ENCODE assay signal across 1 cellular context in the genomic region with DNA sequence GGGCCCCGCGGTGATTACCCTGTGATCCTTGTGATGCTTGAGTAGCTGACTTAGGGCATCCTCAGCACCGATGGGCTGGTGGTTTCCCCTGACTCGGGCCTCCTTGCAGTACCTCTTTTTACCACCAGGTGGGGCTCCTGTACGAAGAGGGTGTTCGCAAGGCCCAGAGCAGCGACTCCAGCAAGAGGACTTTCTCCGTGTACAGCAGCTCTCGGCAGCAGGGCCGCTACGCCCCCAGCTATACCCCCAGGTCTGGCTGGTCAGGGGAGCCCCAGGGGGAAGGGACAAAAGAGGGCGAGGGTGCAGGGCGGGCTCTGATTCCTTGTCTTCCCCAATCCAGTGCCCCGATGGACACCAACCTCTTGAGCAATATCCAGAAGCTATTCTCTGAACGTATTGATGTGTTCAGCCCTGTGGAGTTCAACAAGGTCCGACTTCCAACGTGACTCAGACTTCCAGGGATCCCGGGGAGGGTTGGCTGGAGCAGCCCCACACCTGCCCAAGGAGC.
A peak's percentile ranks its signal among the peaks of the same experiment; 100 is the strongest.
TF ChIP-seq lines count a peak whose summit lies in the region.

No MANE protein-coding gene starts in this region.

TF ChIP-seq in K562, 482 proteins besides CTCF, POLR2A, EP300 and RAD21:
- TF ChIP-seq, protein P1, sequence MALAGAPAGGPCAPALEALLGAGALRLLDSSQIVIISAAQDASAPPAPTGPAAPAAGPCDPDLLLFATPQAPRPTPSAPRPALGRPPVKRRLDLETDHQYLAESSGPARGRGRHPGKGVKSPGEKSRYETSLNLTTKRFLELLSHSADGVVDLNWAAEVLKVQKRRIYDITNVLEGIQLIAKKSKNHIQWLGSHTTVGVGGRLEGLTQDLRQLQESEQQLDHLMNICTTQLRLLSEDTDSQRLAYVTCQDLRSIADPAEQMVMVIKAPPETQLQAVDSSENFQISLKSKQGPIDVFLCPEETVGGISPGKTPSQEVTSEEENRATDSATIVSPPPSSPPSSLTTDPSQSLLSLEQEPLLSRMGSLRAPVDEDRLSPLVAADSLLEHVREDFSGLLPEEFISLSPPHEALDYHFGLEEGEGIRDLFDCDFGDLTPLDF (CRISPR knock-in tag; IDR thresholded peaks at IDR 0.05): peak; percentile 48; the same call in 1 of the 2 replicates
- 0 out of 2 replicates have a peak, but pooled peaks have one; percentile 16 for TF ChIP-seq SPI1 (IDR thresholded peaks at IDR 0.05; ENCODE audit: borderline replicate concordance, low read depth, low read length)
- TF ChIP-seq FOXK1 (CRISPR knock-in tag; IDR thresholded peaks at IDR 0.05; ENCODE audit: borderline replicate concordance): 0 out of 2 replicates have a peak, but pooled peaks have one; percentile 56
- TF ChIP-seq HMG20A (CRISPR knock-in tag; conservative IDR thresholded peaks at IDR 0.05): no peak
- peak; percentile 79; the same call in 1 of the 2 replicates for TF ChIP-seq STAG1 (CRISPR knock-in tag; IDR thresholded peaks at IDR 0.05; ENCODE audit: borderline replicate concordance)
- TF ChIP-seq ZNF384 (IDR thresholded peaks at IDR 0.05; ENCODE audit: low read depth, low read length): 0 out of 2 replicates have a peak, but pooled peaks have one; percentile 30
- TF ChIP-seq, protein P2, sequence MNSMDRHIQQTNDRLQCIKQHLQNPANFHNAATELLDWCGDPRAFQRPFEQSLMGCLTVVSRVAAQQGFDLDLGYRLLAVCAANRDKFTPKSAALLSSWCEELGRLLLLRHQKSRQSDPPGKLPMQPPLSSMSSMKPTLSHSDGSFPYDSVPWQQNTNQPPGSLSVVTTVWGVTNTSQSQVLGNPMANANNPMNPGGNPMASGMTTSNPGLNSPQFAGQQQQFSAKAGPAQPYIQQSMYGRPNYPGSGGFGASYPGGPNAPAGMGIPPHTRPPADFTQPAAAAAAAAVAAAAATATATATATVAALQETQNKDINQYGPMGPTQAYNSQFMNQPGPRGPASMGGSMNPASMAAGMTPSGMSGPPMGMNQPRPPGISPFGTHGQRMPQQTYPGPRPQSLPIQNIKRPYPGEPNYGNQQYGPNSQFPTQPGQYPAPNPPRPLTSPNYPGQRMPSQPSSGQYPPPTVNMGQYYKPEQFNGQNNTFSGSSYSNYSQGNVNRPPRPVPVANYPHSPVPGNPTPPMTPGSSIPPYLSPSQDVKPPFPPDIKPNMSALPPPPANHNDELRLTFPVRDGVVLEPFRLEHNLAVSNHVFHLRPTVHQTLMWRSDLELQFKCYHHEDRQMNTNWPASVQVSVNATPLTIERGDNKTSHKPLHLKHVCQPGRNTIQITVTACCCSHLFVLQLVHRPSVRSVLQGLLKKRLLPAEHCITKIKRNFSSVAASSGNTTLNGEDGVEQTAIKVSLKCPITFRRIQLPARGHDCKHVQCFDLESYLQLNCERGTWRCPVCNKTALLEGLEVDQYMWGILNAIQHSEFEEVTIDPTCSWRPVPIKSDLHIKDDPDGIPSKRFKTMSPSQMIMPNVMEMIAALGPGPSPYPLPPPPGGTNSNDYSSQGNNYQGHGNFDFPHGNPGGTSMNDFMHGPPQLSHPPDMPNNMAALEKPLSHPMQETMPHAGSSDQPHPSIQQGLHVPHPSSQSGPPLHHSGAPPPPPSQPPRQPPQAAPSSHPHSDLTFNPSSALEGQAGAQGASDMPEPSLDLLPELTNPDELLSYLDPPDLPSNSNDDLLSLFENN (IDR thresholded peaks at IDR 0.05; ENCODE audit: low read depth in 2 of 2, low read length in 2 of 2): 0 out of 4 replicates have a peak, but pooled peaks of 1 of the 2 experiments have one; percentile 43
- TF ChIP-seq TCF7L2 (IDR thresholded peaks at IDR 0.05; ENCODE audit: low read depth, low read length): no peak
- TF ChIP-seq SRF (CRISPR knock-in tag; IDR thresholded peaks at IDR 0.05): no peak
- TF ChIP-seq ZNF778 (CRISPR knock-in tag; IDR thresholded peaks at IDR 0.05): no peak
- peak; percentile 51; the same call in 1 of the 2 replicates for TF ChIP-seq ZFX (CRISPR knock-in tag; IDR thresholded peaks at IDR 0.05)
- TF ChIP-seq MAZ (CRISPR knock-in tag; conservative IDR thresholded peaks at IDR 0.05 in 1 of 2, IDR thresholded peaks at IDR 0.05 in 1 of 2): 0 out of 4 replicates have a peak, but pooled peaks of 1 of the 2 experiments have one; percentile 37
- peak; percentile 49; the same call in 1 of the 2 replicates for TF ChIP-seq JUN (IDR thresholded peaks at IDR 0.05; ENCODE audit: borderline replicate concordance, low read depth, low read length)
- TF ChIP-seq JUN (CRISPR knock-in tag; IDR thresholded peaks at IDR 0.05; ENCODE audit: borderline replicate concordance): no peak
- TF ChIP-seq, protein P3, sequence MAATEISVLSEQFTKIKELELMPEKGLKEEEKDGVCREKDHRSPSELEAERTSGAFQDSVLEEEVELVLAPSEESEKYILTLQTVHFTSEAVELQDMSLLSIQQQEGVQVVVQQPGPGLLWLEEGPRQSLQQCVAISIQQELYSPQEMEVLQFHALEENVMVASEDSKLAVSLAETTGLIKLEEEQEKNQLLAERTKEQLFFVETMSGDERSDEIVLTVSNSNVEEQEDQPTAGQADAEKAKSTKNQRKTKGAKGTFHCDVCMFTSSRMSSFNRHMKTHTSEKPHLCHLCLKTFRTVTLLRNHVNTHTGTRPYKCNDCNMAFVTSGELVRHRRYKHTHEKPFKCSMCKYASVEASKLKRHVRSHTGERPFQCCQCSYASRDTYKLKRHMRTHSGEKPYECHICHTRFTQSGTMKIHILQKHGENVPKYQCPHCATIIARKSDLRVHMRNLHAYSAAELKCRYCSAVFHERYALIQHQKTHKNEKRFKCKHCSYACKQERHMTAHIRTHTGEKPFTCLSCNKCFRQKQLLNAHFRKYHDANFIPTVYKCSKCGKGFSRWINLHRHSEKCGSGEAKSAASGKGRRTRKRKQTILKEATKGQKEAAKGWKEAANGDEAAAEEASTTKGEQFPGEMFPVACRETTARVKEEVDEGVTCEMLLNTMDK (IDR thresholded peaks at IDR 0.05; ENCODE audit: borderline replicate concordance, insufficient read depth, low read depth, low read length, poor library complexity, severe bottlenecking): no peak
- no peak for TF ChIP-seq RBM25 (IDR thresholded peaks at IDR 0.05; ENCODE audit: low read depth, low read length, severe bottlenecking)
- 0 out of 2 replicates have a peak, but pooled peaks have one; percentile 20 for TF ChIP-seq CREM (IDR thresholded peaks at IDR 0.05; ENCODE audit: low read depth)
- peak; percentile 73 for TF ChIP-seq SMC3 (conservative IDR thresholded peaks at IDR 0.05; ENCODE audit: insufficient read depth, low read depth, low read length)
- peak; percentile 86 for TF ChIP-seq CEBPB (tag; IDR thresholded peaks at IDR 0.05)
- peak; percentile 67 for TF ChIP-seq KLF16 (IDR thresholded peaks at IDR 0.05)
- 0 out of 2 replicates have a peak, but pooled peaks have one; percentile 56 for TF ChIP-seq CEBPG (CRISPR knock-in tag; IDR thresholded peaks at IDR 0.05)
- peak in 1 of 2 experiments; percentile 77; a peak in 2 of 4 replicates for TF ChIP-seq CEBPG (tag; conservative IDR thresholded peaks at IDR 0.05 in 1 of 2, IDR thresholded peaks at IDR 0.05 in 1 of 2)
- TF ChIP-seq SP1 (CRISPR knock-in tag; IDR thresholded peaks at IDR 0.05): peak; percentile 67
- TF ChIP-seq, protein P4, sequence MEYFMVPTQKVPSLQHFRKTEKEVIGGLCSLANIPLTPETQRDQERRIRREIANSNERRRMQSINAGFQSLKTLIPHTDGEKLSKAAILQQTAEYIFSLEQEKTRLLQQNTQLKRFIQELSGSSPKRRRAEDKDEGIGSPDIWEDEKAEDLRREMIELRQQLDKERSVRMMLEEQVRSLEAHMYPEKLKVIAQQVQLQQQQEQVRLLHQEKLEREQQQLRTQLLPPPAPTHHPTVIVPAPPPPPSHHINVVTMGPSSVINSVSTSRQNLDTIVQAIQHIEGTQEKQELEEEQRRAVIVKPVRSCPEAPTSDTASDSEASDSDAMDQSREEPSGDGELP (CRISPR knock-in tag; IDR thresholded peaks at IDR 0.05; ENCODE audit: borderline replicate concordance): peak; percentile 43; the same call in 1 of the 2 replicates
- TF ChIP-seq JUND (IDR thresholded peaks at IDR 0.05; ENCODE audit: borderline replicate concordance, low read depth, low read length): peak; percentile 38; the same call in 1 of the 2 replicates
- no peak for TF ChIP-seq JUND (tag; IDR thresholded peaks at IDR 0.05; ENCODE audit: borderline replicate concordance, low read depth, low read length)
- TF ChIP-seq MYNN (IDR thresholded peaks at IDR 0.05): peak; percentile 17; the same call in 1 of the 2 replicates
- no peak for TF ChIP-seq MYNN (CRISPR knock-in tag; IDR thresholded peaks at IDR 0.05)
- TF ChIP-seq MTA3 (IDR thresholded peaks at IDR 0.05; ENCODE audit: borderline replicate concordance): 0 out of 2 replicates have a peak, but pooled peaks have one; percentile 12
- TF ChIP-seq, protein P5, sequence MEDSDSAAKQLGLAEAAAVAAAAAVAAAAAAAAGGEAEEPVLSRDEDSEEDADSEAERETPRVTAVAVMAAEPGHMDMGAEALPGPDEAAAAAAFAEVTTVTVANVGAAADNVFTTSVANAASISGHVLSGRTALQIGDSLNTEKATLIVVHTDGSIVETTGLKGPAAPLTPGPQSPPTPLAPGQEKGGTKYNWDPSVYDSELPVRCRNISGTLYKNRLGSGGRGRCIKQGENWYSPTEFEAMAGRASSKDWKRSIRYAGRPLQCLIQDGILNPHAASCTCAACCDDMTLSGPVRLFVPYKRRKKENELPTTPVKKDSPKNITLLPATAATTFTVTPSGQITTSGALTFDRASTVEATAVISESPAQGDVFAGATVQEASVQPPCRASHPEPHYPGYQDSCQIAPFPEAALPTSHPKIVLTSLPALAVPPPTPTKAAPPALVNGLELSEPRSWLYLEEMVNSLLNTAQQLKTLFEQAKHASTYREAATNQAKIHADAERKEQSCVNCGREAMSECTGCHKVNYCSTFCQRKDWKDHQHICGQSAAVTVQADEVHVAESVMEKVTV (CRISPR knock-in tag; IDR thresholded peaks at IDR 0.05): peak; percentile 53; the same call in 1 of the 2 replicates
- TF ChIP-seq MAFF (IDR thresholded peaks at IDR 0.05; ENCODE audit: low read length): peak; percentile 8; the same call in 1 of the 2 replicates
- TF ChIP-seq ATF1 (CRISPR knock-in tag; IDR thresholded peaks at IDR 0.05): no peak
- TF ChIP-seq ATF1 (tag; IDR thresholded peaks at IDR 0.05): 0 out of 2 replicates have a peak, but pooled peaks have one; percentile 7
- TF ChIP-seq ZNF507 (tag; conservative IDR thresholded peaks at IDR 0.05): no peak
- peak in 1 of 2 experiments; percentile 37; a peak in 1 of 4 replicates for TF ChIP-seq RCOR1 (IDR thresholded peaks at IDR 0.05; ENCODE audit: borderline replicate concordance in 1 of 2, low read depth in 2 of 2, low read length in 2 of 2)
- peak; percentile 60 for TF ChIP-seq CTBP1 (IDR thresholded peaks at IDR 0.05; ENCODE audit: borderline replicate concordance)
- TF ChIP-seq, protein P6, sequence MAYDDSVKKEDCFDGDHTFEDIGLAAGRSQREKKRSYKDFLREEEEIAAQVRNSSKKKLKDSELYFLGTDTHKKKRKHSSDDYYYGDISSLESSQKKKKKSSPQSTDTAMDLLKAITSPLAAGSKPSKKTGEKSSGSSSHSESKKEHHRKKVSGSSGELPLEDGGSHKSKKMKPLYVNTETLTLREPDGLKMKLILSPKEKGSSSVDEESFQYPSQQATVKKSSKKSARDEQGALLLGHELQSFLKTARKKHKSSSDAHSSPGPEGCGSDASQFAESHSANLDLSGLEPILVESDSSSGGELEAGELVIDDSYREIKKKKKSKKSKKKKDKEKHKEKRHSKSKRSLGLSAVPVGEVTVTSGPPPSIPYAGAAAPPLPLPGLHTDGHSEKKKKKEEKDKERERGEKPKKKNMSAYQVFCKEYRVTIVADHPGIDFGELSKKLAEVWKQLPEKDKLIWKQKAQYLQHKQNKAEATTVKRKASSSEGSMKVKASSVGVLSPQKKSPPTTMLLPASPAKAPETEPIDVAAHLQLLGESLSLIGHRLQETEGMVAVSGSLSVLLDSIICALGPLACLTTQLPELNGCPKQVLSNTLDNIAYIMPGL (CRISPR knock-in tag; IDR thresholded peaks at IDR 0.05): 0 out of 2 replicates have a peak, but pooled peaks have one; percentile 19
